Comparison of ENCODE assay signal across 10 cellular contexts in genomic region chr17:10046786-10047609, GRCh38.
DNase-seq lines count a peak whose midpoint lies in the region; ATAC-seq lines count a peak whose summit lies in the region.
"Had no signal": no experiment of that assay in that cellular context is flagged by ENCODE, and none has a peak within 500 bp of the region (broad histone marks: within the 10 kb centered on the region; RNA-seq: fewer than 3 reads in every experiment).

No MANE protein-coding gene starts in this region.

- CTCF ChIA-PET in activated CD4-positive, alpha-beta memory T cell treated with anti-CD3 and anti-CD28 coated beads for 36 hours (lab: Charles Lee): interaction anchor here (0.7 kb wide), 1 partner anchor 151 kb away, joined by 3 read pairs; no protein-coding TSS in a partner anchor

- POLR2A ChIA-PET in activated CD4-positive, alpha-beta memory T cell treated with anti-CD3 and anti-CD28 coated beads for 36 hours (lab: Charles Lee): no interaction called here

- intact Hi-C loops in activated CD4-positive, alpha-beta memory T cell treated with anti-CD3 and anti-CD28 coated beads for 36 hours (cut with micrococcal nuclease): no loop called here

- no peak for ATAC-seq in stimulated activated naive CD8-positive, alpha-beta T cell treated with anti-CD3 and anti-CD28 coated beads, Interleukin-15, Interleukin-2, amounts not matched to agents 100 U/mL and 50 U/mL, for 24 hours
- peak; percentile 54 for ATAC-seq in HG02759 (IDR thresholded peaks at IDR 0.05; ENCODE audit: unreplicated experiment)

- no peaks in the 10 kb centered on the region for H3K36me3 Mint-ChIP-seq in stimulated activated naive CD8-positive, alpha-beta T cell treated with anti-CD3 and anti-CD28 coated beads, Interleukin-15, Interleukin-2, amounts not matched to agents 100 ng/mL and 50 ng/mL, for 24 hours (ENCODE audit: low read depth)
- H3K36me3 Mint-ChIP-seq in activated CD4-positive, alpha-beta memory T cell treated with anti-CD3 and anti-CD28 coated beads for 36 hours: no peaks in the 10 kb centered on the region

- H3K4me1 Mint-ChIP-seq in stimulated activated naive CD8-positive, alpha-beta T cell treated with anti-CD3 and anti-CD28 coated beads, Interleukin-15, Interleukin-2, amounts not matched to agents 100 ng/mL and 50 ng/mL, for 24 hours (ENCODE audit: low read depth): peaks cover 54% of the 10 kb centered on the region
- no peaks in the 10 kb centered on the region for H3K4me1 Mint-ChIP-seq in activated CD4-positive, alpha-beta memory T cell treated with anti-CD3 and anti-CD28 coated beads for 36 hours (ENCODE audit: low read depth)

- peak overlapping the region; percentile 51 for H3K27ac Mint-ChIP-seq in stimulated activated naive CD8-positive, alpha-beta T cell treated with anti-CD3 and anti-CD28 coated beads, Interleukin-15, Interleukin-2, amounts not matched to agents 100 ng/mL and 50 ng/mL, for 24 hours
- no peak overlapping the region for H3K27ac Mint-ChIP-seq in activated CD4-positive, alpha-beta memory T cell treated with anti-CD3 and anti-CD28 coated beads for 36 hours
- H3K27ac Mint-ChIP-seq: T-helper 2 cell treated with Interferon-gamma antibody and Interleukin-4, amounts not matched to agents 5 μg/mL and 100 μg/mL, for 36 hours had no signal

- no peak overlapping the region for H3K4me3 Mint-ChIP-seq in stimulated activated naive CD8-positive, alpha-beta T cell treated with anti-CD3 and anti-CD28 coated beads, Interleukin-15, Interleukin-2, amounts not matched to agents 100 ng/mL and 50 ng/mL, for 24 hours
- no peak overlapping the region for H3K4me3 Mint-ChIP-seq in activated CD4-positive, alpha-beta memory T cell treated with anti-CD3 and anti-CD28 coated beads for 36 hours
- H3K4me3 Mint-ChIP-seq: T-helper 2 cell treated with Interferon-gamma antibody and Interleukin-4, amounts not matched to agents 5 μg/mL and 100 μg/mL, for 36 hours had no signal

- no peak for DNase-seq in stimulated activated naive CD8-positive, alpha-beta T cell treated with anti-CD3 and anti-CD28 coated beads, Interleukin-15, Interleukin-2, amounts not matched to agents 100 U/mL and 50 U/mL, for 24 hours
- peak; percentile 2 for DNase-seq in NCI-H526 treated with DMSO at 0.1 percent for 48 hours (lab: John Stamatoyannopoulos, UW)
- DNase-seq in activated CD4-positive, alpha-beta memory T cell treated with anti-CD3 and anti-CD28 coated beads for 36 hours: no peak
- DNase-seq in NCI-H69 (lab: John Stamatoyannopoulos, UW): no peak
- no peak for DNase-seq in stimulated activated CD4-positive, alpha-beta T cell treated with anti-CD3 and anti-CD28 coated beads, Interleukin-4, amount 100 ng/mL, for 24 hours
- DNase-seq in activated CD4-positive, alpha-beta T cell treated with anti-CD3 and anti-CD28 coated beads for 4 hours: no peak
- DNase-seq: stimulated activated CD8-positive, alpha-beta memory T cell treated with anti-CD3 and anti-CD28 coated beads, Interleukin-4, amount 100 ng/mL, for 48 hours had no signal

- no peaks in the 10 kb centered on the region for H3K27me3 Mint-ChIP-seq in stimulated activated naive CD8-positive, alpha-beta T cell treated with anti-CD3 and anti-CD28 coated beads, Interleukin-15, Interleukin-2, amounts not matched to agents 100 ng/mL and 50 ng/mL, for 24 hours
- no peaks in the 10 kb centered on the region for H3K27me3 Mint-ChIP-seq in activated CD4-positive, alpha-beta memory T cell treated with anti-CD3 and anti-CD28 coated beads for 36 hours

- H3K9me3 Mint-ChIP-seq in stimulated activated naive CD8-positive, alpha-beta T cell treated with anti-CD3 and anti-CD28 coated beads, Interleukin-15, Interleukin-2, amounts not matched to agents 100 ng/mL and 50 ng/mL, for 24 hours: no peaks in the 10 kb centered on the region
- H3K9me3 Mint-ChIP-seq in activated CD4-positive, alpha-beta memory T cell treated with anti-CD3 and anti-CD28 coated beads for 36 hours: no peaks in the 10 kb centered on the region
- H3K9me3 Mint-ChIP-seq: T-helper 2 cell treated with Interferon-gamma antibody and Interleukin-4, amounts not matched to agents 5 μg/mL and 100 μg/mL, for 36 hours had no signal
